ENCODE assay signal across 2 cellular contexts in genomic region chr3:141561426-141562034, GRCh38.
A peak's percentile ranks its signal among the peaks of the same experiment; 100 is the strongest.
TF ChIP-seq lines count a peak whose summit lies in the region.

No MANE protein-coding gene starts in this region.

TF ChIP-seq in IMR-90, 13 proteins besides CTCF, POLR2A, EP300 and RAD21:
- TF ChIP-seq CHD1 (IDR thresholded peaks at IDR 0.05; ENCODE audit: low read depth, low read length) (peak; percentile 43; the same call in 1 of the 2 replicates), BHLHE40 (IDR thresholded peaks at IDR 0.05; ENCODE audit: low read depth, low read length) (no peak), SMC3 (IDR thresholded peaks at IDR 0.05; ENCODE audit: low read depth, low read length) (peak; percentile 99), NFE2L2 (IDR thresholded peaks at IDR 0.05; ENCODE audit: low read depth, low read length) (no peak), RFX5 (IDR thresholded peaks at IDR 0.05; ENCODE audit: low read depth, low read length) (no peak), MAZ (IDR thresholded peaks at IDR 0.05; ENCODE audit: borderline replicate concordance, low read depth, low read length) (no peak), CEBPB (IDR thresholded peaks at IDR 0.05; ENCODE audit: low read depth, low read length) (no peak), MXI1 (IDR thresholded peaks at IDR 0.05; ENCODE audit: borderline replicate concordance, low read depth, low read length) (no peak), RCOR1 (IDR thresholded peaks at IDR 0.05; ENCODE audit: insufficient replicate concordance, low read length) (no peak), USF2 (IDR thresholded peaks at IDR 0.05; ENCODE audit: low read depth, low read length) (no peak)

TF ChIP-seq in HepG2, 621 proteins besides CTCF, POLR2A, EP300 and RAD21 (continues in another document):
- TF ChIP-seq ZMAT5 (CRISPR knock-in tag; IDR thresholded peaks at IDR 0.05; ENCODE audit: borderline replicate concordance, low read depth) (no peak), ZNF503 (CRISPR knock-in tag; IDR thresholded peaks at IDR 0.05) (no peak), FOXK2 (IDR thresholded peaks at IDR 0.05) (no peak), NFIC (IDR thresholded peaks at IDR 0.05; ENCODE audit: low read length) (0 out of 2 replicates have a peak, but pooled peaks have one; percentile 19), RFXAP (CRISPR knock-in tag; IDR thresholded peaks at IDR 0.05; ENCODE audit: borderline replicate concordance) (no peak), GRHL1 (CRISPR knock-in tag; conservative IDR thresholded peaks at IDR 0.05) (no peak), KDM2A (CRISPR knock-in tag; IDR thresholded peaks at IDR 0.05; ENCODE audit: borderline replicate concordance, low read depth) (no peak), GATAD2A (CRISPR knock-in tag; IDR thresholded peaks at IDR 0.05) (0 out of 2 replicates have a peak, but pooled peaks have one; percentile 27), WIZ (CRISPR knock-in tag; IDR thresholded peaks at IDR 0.05) (no peak), HOXA9 (CRISPR knock-in tag; IDR thresholded peaks at IDR 0.05; ENCODE audit: borderline replicate concordance) (no peak), CBX5 (CRISPR knock-in tag; IDR thresholded peaks at IDR 0.05; ENCODE audit: borderline replicate concordance) (no peak), TFAP4 (IDR thresholded peaks at IDR 0.05; ENCODE audit: borderline replicate concordance, low read depth) (no peak), MNT (IDR thresholded peaks at IDR 0.05) (no peak), DZIP1 (CRISPR knock-in tag; IDR thresholded peaks at IDR 0.05) (no peak), ARID3A (IDR thresholded peaks at IDR 0.05; ENCODE audit: low read depth, low read length) (0 out of 2 replicates have a peak, but pooled peaks have one; percentile 46), HDAC1 (CRISPR knock-in tag; IDR thresholded peaks at IDR 0.05) (no peak), ZNF598 (CRISPR knock-in tag; IDR thresholded peaks at IDR 0.05; ENCODE audit: borderline replicate concordance) (no peak), REPIN1 (CRISPR knock-in tag; IDR thresholded peaks at IDR 0.05; ENCODE audit: borderline replicate concordance, low read depth) (no peak), GMEB1 (CRISPR knock-in tag; IDR thresholded peaks at IDR 0.05; ENCODE audit: borderline replicate concordance) (no peak), ETV5 (CRISPR knock-in tag; IDR thresholded peaks at IDR 0.05; ENCODE audit: borderline replicate concordance) (no peak), ZBTB7A (CRISPR knock-in tag; IDR thresholded peaks at IDR 0.05) (no peak), PBX2 (CRISPR knock-in tag; IDR thresholded peaks at IDR 0.05) (no peak), ZNF737 (CRISPR knock-in tag; IDR thresholded peaks at IDR 0.05; ENCODE audit: borderline replicate concordance) (no peak), BHLHE40 (IDR thresholded peaks at IDR 0.05; ENCODE audit: low read length) (no peak), RNF219 (CRISPR knock-in tag; IDR thresholded peaks at IDR 0.05) (no peak), TRAFD1 (CRISPR knock-in tag; IDR thresholded peaks at IDR 0.05; ENCODE audit: borderline replicate concordance) (no peak), ZNF33B (CRISPR knock-in tag; IDR thresholded peaks at IDR 0.05) (no peak), ZGPAT (CRISPR knock-in tag; IDR thresholded peaks at IDR 0.05) (no peak), HOXD1 (CRISPR knock-in tag; IDR thresholded peaks at IDR 0.05) (no peak), PCBP2 (optimal IDR thresholded peaks at IDR 0.05; ENCODE audit: low read depth, low read length, poor library complexity, severe bottlenecking) (no peak), CREB1 (IDR thresholded peaks at IDR 0.05) (no peak), CREB1 (CRISPR knock-in tag; IDR thresholded peaks at IDR 0.05) (0 out of 2 replicates have a peak, but pooled peaks have one; percentile 23)
